In genomic region chr1:205648212-205648910, GRCh38 we compare ENCODE assay signal across 1 cellular context.
TF ChIP-seq lines count a peak whose summit lies in the region.

No MANE protein-coding gene starts in this region.

TF ChIP-seq in HEK293, 187 proteins besides CTCF, POLR2A, EP300 and RAD21 (continued from another document):
- TF ChIP-seq ZXDB (tag by site-specific recombination; IDR thresholded peaks at IDR 0.05): peak; percentile 65
- no peak for TF ChIP-seq ZNF133 (tag by site-specific recombination; IDR thresholded peaks at IDR 0.05)
- no peak for TF ChIP-seq ZNF510 (tag by site-specific recombination; IDR thresholded peaks at IDR 0.05; ENCODE audit: insufficient replicate concordance)
- TF ChIP-seq MZF1 (tag by site-specific recombination; IDR thresholded peaks at IDR 0.05; ENCODE audit: borderline replicate concordance): peak; percentile 43; the same call in 1 of the 2 replicates
- peak; percentile 46; the same call in 1 of the 2 replicates for TF ChIP-seq SP3 (tag by site-specific recombination; IDR thresholded peaks at IDR 0.05)
- no peak for TF ChIP-seq OVOL3 (tag by site-specific recombination; IDR thresholded peaks at IDR 0.05)
- no peak for TF ChIP-seq ZNF23 (tag by site-specific recombination; IDR thresholded peaks at IDR 0.05; ENCODE audit: borderline replicate concordance)
- TF ChIP-seq ZNF423 (tag by site-specific recombination; IDR thresholded peaks at IDR 0.05): no peak
- TF ChIP-seq ZBTB8A (tag by site-specific recombination; IDR thresholded peaks at IDR 0.05): 0 out of 2 replicates have a peak, but pooled peaks have one; percentile 12
- TF ChIP-seq ZNF692 (tag by site-specific recombination; IDR thresholded peaks at IDR 0.05): no peak
- no peak for TF ChIP-seq ZNF248 (tag by site-specific recombination; IDR thresholded peaks at IDR 0.05)
- 0 out of 2 replicates have a peak, but pooled peaks have one; percentile 29 for TF ChIP-seq ZSCAN30 (tag by site-specific recombination; IDR thresholded peaks at IDR 0.05)
- 0 out of 2 replicates have a peak, but pooled peaks have one; percentile 31 for TF ChIP-seq ZNF76 (tag by site-specific recombination; IDR thresholded peaks at IDR 0.05; ENCODE audit: borderline replicate concordance, low read depth)
- TF ChIP-seq, protein P1, sequence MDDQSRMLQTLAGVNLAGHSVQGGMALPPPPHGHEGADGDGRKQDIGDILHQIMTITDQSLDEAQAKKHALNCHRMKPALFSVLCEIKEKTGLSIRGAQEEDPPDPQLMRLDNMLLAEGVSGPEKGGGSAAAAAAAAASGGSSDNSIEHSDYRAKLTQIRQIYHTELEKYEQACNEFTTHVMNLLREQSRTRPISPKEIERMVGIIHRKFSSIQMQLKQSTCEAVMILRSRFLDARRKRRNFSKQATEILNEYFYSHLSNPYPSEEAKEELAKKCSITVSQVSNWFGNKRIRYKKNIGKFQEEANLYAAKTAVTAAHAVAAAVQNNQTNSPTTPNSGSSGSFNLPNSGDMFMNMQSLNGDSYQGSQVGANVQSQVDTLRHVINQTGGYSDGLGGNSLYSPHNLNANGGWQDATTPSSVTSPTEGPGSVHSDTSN (CRISPR knock-in tag; IDR thresholded peaks at IDR 0.05): no peak
- TF ChIP-seq ZBTB11 (tag by site-specific recombination; conservative IDR thresholded peaks at IDR 0.05; ENCODE audit: low read depth): 0 out of 2 replicates have a peak, but pooled peaks have one; percentile 9
- TF ChIP-seq ZNF354C (tag by site-specific recombination; IDR thresholded peaks at IDR 0.05; ENCODE audit: borderline replicate concordance, low read depth): no peak
- TF ChIP-seq ZNF660 (tag by site-specific recombination; IDR thresholded peaks at IDR 0.05): no peak
- no peak for TF ChIP-seq KLF8 (tag by site-specific recombination; IDR thresholded peaks at IDR 0.05)
- peak; percentile 77 for TF ChIP-seq GLIS2 (tag by site-specific recombination; IDR thresholded peaks at IDR 0.05)
- TF ChIP-seq ZNF585B (tag by site-specific recombination; IDR thresholded peaks at IDR 0.05): no peak
- 0 out of 2 replicates have a peak, but pooled peaks have one; percentile 35 for TF ChIP-seq ZNF501 (tag by site-specific recombination; IDR thresholded peaks at IDR 0.05)
- no peak for TF ChIP-seq HOXD13 (CRISPR knock-in tag; IDR thresholded peaks at IDR 0.05; ENCODE audit: borderline replicate concordance)
- no peak for TF ChIP-seq ZFP69B (tag by site-specific recombination; IDR thresholded peaks at IDR 0.05)
- no peak for TF ChIP-seq YY1 (tag by site-specific recombination; IDR thresholded peaks at IDR 0.05)
- no peak for TF ChIP-seq ZNF311 (tag by site-specific recombination; IDR thresholded peaks at IDR 0.05; ENCODE audit: borderline replicate concordance)
- TF ChIP-seq ZNF202 (tag by site-specific recombination; IDR thresholded peaks at IDR 0.05; ENCODE audit: borderline replicate concordance): no peak
- peak; percentile 53 for TF ChIP-seq ZIC2 (tag by site-specific recombination; IDR thresholded peaks at IDR 0.05)
- no peak for TF ChIP-seq ZNF529 (tag by site-specific recombination; IDR thresholded peaks at IDR 0.05; ENCODE audit: insufficient replicate concordance)
- no peak for TF ChIP-seq ZNF626 (tag by site-specific recombination; IDR thresholded peaks at IDR 0.05)
- peak; percentile 92 for TF ChIP-seq ZBTB48 (tag by site-specific recombination; IDR thresholded peaks at IDR 0.05)
- TF ChIP-seq SALL2 (tag by site-specific recombination; IDR thresholded peaks at IDR 0.05; ENCODE audit: borderline replicate concordance): no peak
- TF ChIP-seq PRDM10 (tag by site-specific recombination; IDR thresholded peaks at IDR 0.05): peak; percentile 49
- peak; percentile 47; the same call in 1 of the 2 replicates for TF ChIP-seq ZNF2 (tag by site-specific recombination; IDR thresholded peaks at IDR 0.05)
- TF ChIP-seq KLF7 (tag by site-specific recombination; IDR thresholded peaks at IDR 0.05; ENCODE audit: borderline replicate concordance): no peak
- TF ChIP-seq ZBTB17 (tag by site-specific recombination; IDR thresholded peaks at IDR 0.05): peak; percentile 68
- TF ChIP-seq ZNF341 (tag by site-specific recombination; IDR thresholded peaks at IDR 0.05; ENCODE audit: low read depth): peak; percentile 49
- peak; percentile 88 for TF ChIP-seq ZNF561 (tag by site-specific recombination; IDR thresholded peaks at IDR 0.05; ENCODE audit: borderline replicate concordance)
- peak; percentile 26 for TF ChIP-seq SP2 (tag by site-specific recombination; IDR thresholded peaks at IDR 0.05)
- 0 out of 2 replicates have a peak, but pooled peaks have one; percentile 24 for TF ChIP-seq KLF10 (tag by site-specific recombination; IDR thresholded peaks at IDR 0.05)
- TF ChIP-seq EGR2 (tag by site-specific recombination; IDR thresholded peaks at IDR 0.05; ENCODE audit: low read depth): peak; percentile 45; the same call in 1 of the 2 replicates
- 0 out of 2 replicates have a peak, but pooled peaks have one; percentile 55 for TF ChIP-seq KLF1 (tag by site-specific recombination; IDR thresholded peaks at IDR 0.05)
- TF ChIP-seq ZEB2 (tag by site-specific recombination; IDR thresholded peaks at IDR 0.05): 0 out of 2 replicates have a peak, but pooled peaks have one; percentile 49
- no peak for TF ChIP-seq ZNF184 (tag by site-specific recombination; IDR thresholded peaks at IDR 0.05)
- no peak for TF ChIP-seq SCRT2 (tag by site-specific recombination; IDR thresholded peaks at IDR 0.05)
- peak; percentile 85 for TF ChIP-seq ZNF600 (tag by site-specific recombination; IDR thresholded peaks at IDR 0.05)
- TF ChIP-seq ZNF629 (tag by site-specific recombination; IDR thresholded peaks at IDR 0.05): 0 out of 2 replicates have a peak, but pooled peaks have one; percentile 43
- TF ChIP-seq GLIS1 (tag by site-specific recombination; IDR thresholded peaks at IDR 0.05): peak; percentile 95
- TF ChIP-seq OSR2 (tag by site-specific recombination; IDR thresholded peaks at IDR 0.05): peak; percentile 95
- no peak for TF ChIP-seq ZSCAN23 (tag by site-specific recombination; IDR thresholded peaks at IDR 0.05)
- TF ChIP-seq ZBTB1 (tag by site-specific recombination; IDR thresholded peaks at IDR 0.05): no peak
- no peak for TF ChIP-seq ZNF837 (tag by site-specific recombination; IDR thresholded peaks at IDR 0.05)
- no peak for TF ChIP-seq ZNF530 (tag by site-specific recombination; IDR thresholded peaks at IDR 0.05; ENCODE audit: low read depth)
- no peak for TF ChIP-seq ZFP41 (tag by site-specific recombination; IDR thresholded peaks at IDR 0.05; ENCODE audit: borderline replicate concordance)
- no peak for TF ChIP-seq ZNF645 (tag by site-specific recombination; IDR thresholded peaks at IDR 0.05)
- TF ChIP-seq PRDM1 (tag by site-specific recombination; IDR thresholded peaks at IDR 0.05): no peak
- peak; percentile 30; the same call in 1 of the 2 replicates for TF ChIP-seq ZBTB20 (tag by site-specific recombination; IDR thresholded peaks at IDR 0.05)
- TF ChIP-seq, protein P2, sequence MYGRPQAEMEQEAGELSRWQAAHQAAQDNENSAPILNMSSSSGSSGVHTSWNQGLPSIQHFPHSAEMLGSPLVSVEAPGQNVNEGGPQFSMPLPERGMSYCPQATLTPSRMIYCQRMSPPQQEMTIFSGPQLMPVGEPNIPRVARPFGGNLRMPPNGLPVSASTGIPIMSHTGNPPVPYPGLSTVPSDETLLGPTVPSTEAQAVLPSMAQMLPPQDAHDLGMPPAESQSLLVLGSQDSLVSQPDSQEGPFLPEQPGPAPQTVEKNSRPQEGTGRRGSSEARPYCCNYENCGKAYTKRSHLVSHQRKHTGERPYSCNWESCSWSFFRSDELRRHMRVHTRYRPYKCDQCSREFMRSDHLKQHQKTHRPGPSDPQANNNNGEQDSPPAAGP (tag by site-specific recombination; IDR thresholded peaks at IDR 0.05): peak; percentile 58
